22 cellular contexts compared by ENCODE assay signal in genomic region chr5:1692381-1692780, GRCh38.
A peak's percentile ranks its signal among the peaks of the same experiment; 100 is the strongest.
DNase-seq lines count a peak whose midpoint lies in the region; ATAC-seq, FAIRE-seq and TF ChIP-seq lines count a peak whose summit lies in the region.
"Had no signal": no experiment of that assay in that cellular context is flagged by ENCODE, and none has a peak within 500 bp of the region (broad histone marks: within the 10 kb centered on the region; RNA-seq: fewer than 3 reads in every experiment).

No MANE protein-coding gene starts in this region.

- H3K27ac Mint-ChIP-seq in activated CD4-positive, alpha-beta T cell treated with anti-CD3 and anti-CD28 coated beads, Interleukin-2, amount 10 ng/mL, durations not matched to agents 24 days and 14 days = no peak overlapping the region
- peak overlapping the region; percentile 67 for H3K27ac Mint-ChIP-seq in neural crest cell (ENCODE audit: unreplicated experiment)
- H3K27ac Mint-ChIP-seq: B cell; CD4-positive, alpha-beta T cell; CD8-positive, alpha-beta T cell had no signal

- H3K9me3 ChIP-seq in spleen (peaks cover 0 to 20% (median 10%) of the 10 kb centered on the region in 8 donors), pancreas (no peaks in the 10 kb centered on the region)
- H3K9me3 ChIP-seq: Caco-2 had no signal

- intact Hi-C loops in activated CD4-positive, alpha-beta T cell treated with anti-CD3 and anti-CD28 coated beads, Interleukin-2, amount 10 ng/mL, durations not matched to agents 24 days and 14 days (cut with micrococcal nuclease) = no loop called here
- intact Hi-C loops in spleen (cut with DNase I; ENCODE audit: low total_unique reads) (no loop called here), pancreas (cut with DNase I) (no loop called here)

- no peak for ATAC-seq in pancreas
- ATAC-seq: A549; CD8-positive, alpha-beta T cell had no signal

- H3K4me3 ChIP-seq in spleen (no peak overlapping the region), pancreas (no peak overlapping the region)
- H3K4me3 ChIP-seq: A549; BLaER1 treated with 17β-estradiol and CSF1 and Interleukin-3, amounts not matched to agents 10 nM and 100 nM had no signal

- no peaks in the 10 kb centered on the region for H3K36me3 Mint-ChIP-seq in activated CD4-positive, alpha-beta T cell treated with anti-CD3 and anti-CD28 coated beads, Interleukin-2, amount 10 ng/mL, durations not matched to agents 24 days and 14 days (ENCODE audit: low read depth)
- peaks cover 9% of the 10 kb centered on the region for H3K36me3 Mint-ChIP-seq in neural crest cell (ENCODE audit: low read depth)
- H3K36me3 Mint-ChIP-seq: CD8-positive, alpha-beta T cell had no signal

- peaks cover 3% of the 10 kb centered on the region for H3K27me3 Mint-ChIP-seq in activated CD4-positive, alpha-beta T cell treated with anti-CD3 and anti-CD28 coated beads, Interleukin-2, amount 10 ng/mL, durations not matched to agents 24 days and 14 days
- H3K27me3 Mint-ChIP-seq in neural crest cell (ENCODE audit: low read depth) = peaks cover 4% of the 10 kb centered on the region

- H3K27me3 ChIP-seq in spleen (replicated peaks in 1 of 7) (peaks cover 0 to 27% (median 0%) of the 10 kb centered on the region in 7 donors), pancreas (no peaks in the 10 kb centered on the region)
- H3K27me3 ChIP-seq: BLaER1 treated with 17β-estradiol and CSF1 and Interleukin-3, amounts not matched to agents 10 nM and 100 nM had no signal

- DNase-seq in activated CD4-positive, alpha-beta T cell treated with anti-CD3 and anti-CD28 coated beads, Interleukin-2, amount 10 ng/mL, durations not matched to agents 24 days and 14 days = peak; percentile 44
- DNase-seq in activated CD4-positive, alpha-beta T cell treated with anti-CD3 and anti-CD28 coated beads, Interleukin-2, amount 50 U/mL, for 4 hours = no peak
- DNase-seq in neural crest cell (ENCODE audit: low read depth, low spot score) = no peak
- DNase-seq in spleen = peak; percentile 7
- DNase-seq in pancreas = no peak
- no peak for DNase-seq in occipital lobe (lab: John Stamatoyannopoulos, UW)
- DNase-seq: AML-193; Caco-2; Calu3; CD4-positive, alpha-beta T cell; CD8-positive, alpha-beta T cell; DMS79 treated with DMSO at 0.1 percent for 48 hours; GF-D8 had no signal

- TF ChIP-seq POLR2A in spleen (IDR thresholded peaks at IDR 0.05) = no peak

- H3K36me3 ChIP-seq in spleen (no peaks in the 10 kb centered on the region), pancreas (no peaks in the 10 kb centered on the region)
- H3K36me3 ChIP-seq: BLaER1 treated with 17β-estradiol and CSF1 and Interleukin-3, amounts not matched to agents 10 nM and 100 nM had no signal

- no peaks in the 10 kb centered on the region for H3K9me3 Mint-ChIP-seq in activated CD4-positive, alpha-beta T cell treated with anti-CD3 and anti-CD28 coated beads, Interleukin-2, amount 10 ng/mL, durations not matched to agents 24 days and 14 days
- peaks cover 9% of the 10 kb centered on the region for H3K9me3 Mint-ChIP-seq in neural crest cell

- H3K4me1 Mint-ChIP-seq in activated CD4-positive, alpha-beta T cell treated with anti-CD3 and anti-CD28 coated beads, Interleukin-2, amount 10 ng/mL, durations not matched to agents 24 days and 14 days = no peaks in the 10 kb centered on the region
- no peaks in the 10 kb centered on the region for H3K4me1 Mint-ChIP-seq in neural crest cell
- H3K4me1 Mint-ChIP-seq: B cell had no signal

- FAIRE-seq in pancreas (lab: Jason Lieb, UNC) = no peak
- FAIRE-seq: A549, D721Med, G401.6, GM12891, GM19239 had no signal

- no peaks in the 10 kb centered on the region for H3K4me1 ChIP-seq in spleen
- no peaks in the 10 kb centered on the region for H3K4me1 ChIP-seq in pancreas
- H3K4me1 ChIP-seq: A549; BLaER1 treated with 17β-estradiol and CSF1 and Interleukin-3, amounts not matched to agents 10 nM and 100 nM; Caco-2 had no signal

- TF ChIP-seq CTCF in neural crest cell (conservative IDR thresholded peaks at IDR 0.05) (no peak), spleen (IDR thresholded peaks at IDR 0.05 in 8 of 11, conservative IDR thresholded peaks at IDR 0.05 in 3 of 11) (no peak), pancreas (IDR thresholded peaks at IDR 0.05) (no peak)

- no peak overlapping the region for H3K4me3 Mint-ChIP-seq in activated CD4-positive, alpha-beta T cell treated with anti-CD3 and anti-CD28 coated beads, Interleukin-2, amount 10 ng/mL, durations not matched to agents 24 days and 14 days
- no peak overlapping the region for H3K4me3 Mint-ChIP-seq in neural crest cell
- H3K4me3 Mint-ChIP-seq: B cell; CD4-positive, alpha-beta T cell; CD8-positive, alpha-beta T cell had no signal

- no peak overlapping the region for H3K27ac ChIP-seq in spleen
- no peak overlapping the region for H3K27ac ChIP-seq in pancreas
- H3K27ac ChIP-seq: 22Rv1; A549; BLaER1 treated with 17β-estradiol and CSF1 and Interleukin-3, amounts not matched to agents 10 nM and 100 nM; C4-2B had no signal

- 45 to 65% (median 56%) methylated on average over 2 of the region's 2 CpGs for WGBS in spleen, 5 donors
- WGBS in pancreas, 2 donors = 39 to 40% methylated on average over 2 of the region's 2 CpGs

Comparison
In these comparisons a context has a peak if more than half of its experiments do, and no peak if none do; other contexts are left out.
1. DNase-seq: peak in activated CD4-positive, alpha-beta T cell treated with anti-CD3 and anti-CD28 coated beads, Interleukin-2, amount 10 ng/mL, durations not matched to agents 24 days and 14 days (single experiment) and spleen (single experiment); none in activated CD4-positive, alpha-beta T cell treated with anti-CD3 and anti-CD28 coated beads, Interleukin-2, amount 50 U/mL, for 4 hours (0 of 2), neural crest cell (single experiment), pancreas (0 of 6) and occipital lobe (single experiment).